Comparison of ENCODE assay signal across 8 cellular contexts in the genomic region with DNA sequence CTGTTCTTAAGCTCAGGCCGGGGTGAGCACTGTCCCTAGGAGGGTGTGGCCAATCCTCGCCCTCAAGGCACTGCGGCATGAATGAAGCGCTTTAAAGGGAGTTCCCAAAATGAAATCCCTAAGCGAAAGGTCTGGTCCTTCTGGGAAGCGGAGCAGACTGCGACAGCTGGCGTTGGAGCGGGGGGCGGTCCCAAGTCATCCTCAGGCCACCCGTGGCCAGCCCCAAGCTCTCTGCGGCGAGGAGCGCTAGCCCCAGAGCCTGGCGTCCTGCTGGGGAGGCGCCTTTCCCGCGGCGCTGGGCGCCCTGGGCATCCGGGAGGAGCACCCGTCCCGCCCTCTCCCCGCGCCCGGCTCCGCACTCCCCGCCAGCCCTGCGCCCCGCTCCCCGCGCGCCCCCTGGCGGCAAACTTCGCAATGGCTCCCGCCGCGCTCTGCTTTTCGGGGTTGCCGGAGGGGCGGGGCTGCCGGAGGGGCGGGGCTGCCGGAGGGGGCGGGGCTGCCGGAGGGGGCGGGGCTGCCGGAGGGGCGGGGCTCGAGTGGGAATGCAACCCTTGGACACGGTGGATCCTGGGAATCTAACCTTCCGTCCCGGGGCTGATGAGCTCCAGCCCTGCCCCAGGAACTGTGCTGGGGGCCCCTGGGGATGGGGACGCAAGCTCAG. TPM values are rescaled to one million over a fixed set of nuclear protein-coding genes. Genes with fewer than 3 reads are reported as not detected.
A peak's percentile ranks its signal among the peaks of the same experiment; 100 is the strongest.
DNase-seq lines count a peak whose midpoint lies in the region; ATAC-seq and TF ChIP-seq lines count a peak whose summit lies in the region.

No MANE protein-coding gene starts in this region.

- no peak for TF ChIP-seq EP300 in suprapubic skin (IDR thresholded peaks at IDR 0.05)

- H3K27ac ChIP-seq in suprapubic skin: peak overlapping the region; percentile 34

- H3K4me1 Mint-ChIP-seq in Caco-2 (ENCODE audit: low read depth, unreplicated experiment): no peaks in the 10 kb centered on the region

- peaks cover 12% of the 10 kb centered on the region for H3K9me3 Mint-ChIP-seq in Caco-2 (ENCODE audit: unreplicated experiment)

- no peak for TF ChIP-seq POLR2A in suprapubic skin (IDR thresholded peaks at IDR 0.05)

- no TSS peak for BruUV-seq in Caco-2 (replicated peaks; lab: Mats Ljungman, UMichigan)

- ATAC-seq in GM21576 (IDR thresholded peaks at IDR 0.05; ENCODE audit: unreplicated experiment): peak; percentile 83

- peak; percentile 67 to 68 for TF ChIP-seq CTCF in Caco-2 (IDR thresholded peaks at IDR 0.05; ENCODE audit: insufficient read depth in 1 of 2, low read depth in 1 of 2, low read length in 1 of 2, severe bottlenecking in 1 of 2, unreplicated experiment in 1 of 2)
- peak; percentile 50 to 97 for TF ChIP-seq CTCF in suprapubic skin (IDR thresholded peaks at IDR 0.05)

- peaks cover 7% of the 10 kb centered on the region for H3K27me3 Mint-ChIP-seq in Caco-2 (ENCODE audit: insufficient read depth, unreplicated experiment)

- no peaks in the 10 kb centered on the region for H3K36me3 Mint-ChIP-seq in Caco-2 (ENCODE audit: insufficient read depth, unreplicated experiment)

- H3K27me3 ChIP-seq in Caco-2 (replicated peaks; ENCODE audit: control insufficient read depth, insufficient read depth, low read length) (no peaks in the 10 kb centered on the region), suprapubic skin (no peaks in the 10 kb centered on the region)

- peak overlapping the region; percentile 68 for H3K4me3 ChIP-seq in Caco-2 (ENCODE audit: low read depth, low read length)
- H3K4me3 ChIP-seq in suprapubic skin: peak overlapping the region; percentile 71

- in situ Hi-C loops in SK-MEL-5 (cut with HindIII; ENCODE audit: low pct_unique_long_range_greater_than_20kb, low sequenced_read_pairs): no loop called here

- H3K4me1 ChIP-seq in Caco-2 (0 out of 2 replicates have a peak, but pooled peaks cover 3% of the 10 kb centered on the region), suprapubic skin (peaks cover 23% of the 10 kb centered on the region)

- H3K9me3 ChIP-seq in Caco-2: no peaks in the 10 kb centered on the region
- no peaks in the 10 kb centered on the region for H3K9me3 ChIP-seq in suprapubic skin

- no peak overlapping the region for H3K27ac Mint-ChIP-seq in Caco-2 (ENCODE audit: unreplicated experiment)

- CTCF ChIA-PET in Caco-2 (lab: Charles Lee): interaction anchor here (0.6 to 3.3 kb wide), 30 partner anchors 17 to 1955 kb away, joined by 3 to 58 read pairs (median 4); partner anchors contain the start of genes CEP170B, SIVA1 and ZBTB42

- POLR2A ChIA-PET in Caco-2 (lab: Charles Lee): interaction anchor here (0.5 to 1.4 kb wide), 15 partner anchors 16 to 475 kb away, joined by 3 to 8 read pairs (median 4); partner anchors contain the start of genes BRF1, SIVA1 and ZBTB42

- intact Hi-C loops in Caco-2 (cut with micrococcal nuclease; ENCODE audit: unreplicated experiment): loop anchor here (1.0 kb wide), 2 partner anchors 38 to 58 kb away; no protein-coding TSS in a partner anchor

- 2% methylated on average over 14 of the region's 54 CpGs for WGBS in suprapubic skin

- H3K4me3 Mint-ChIP-seq in Caco-2 (ENCODE audit: unreplicated experiment): peak overlapping the region; percentile 85

- H3K36me3 ChIP-seq in Caco-2 (ENCODE audit: control insufficient read depth, insufficient read depth, low read length) (no peaks in the 10 kb centered on the region), suprapubic skin (no peaks in the 10 kb centered on the region)

- peak; percentile 88 to 95 for DNase-seq in Caco-2
- peak; percentile 89 for DNase-seq in LoVo (ENCODE audit: low spot score)
- peak; percentile 70 for DNase-seq in SK-MEL-5 (ENCODE audit: low read depth, low spot score)
- DNase-seq in activated naive CD4-positive, alpha-beta T cell (lab: John Stamatoyannopoulos, UW): peak; percentile 94 to 98 (median 97)
- peak; percentile 76 for DNase-seq in globus pallidus (ENCODE audit: low spot score)
- peak; percentile 88 for DNase-seq in occipital lobe (lab: John Stamatoyannopoulos, UW)
- peak; percentile 91 to 95 for DNase-seq in suprapubic skin (ENCODE audit: low spot score in 2 of 2)

RNA-seq across cellular contexts. Expression of gene ZBTB42, which starts 25.4 kb away (rescaled TPM):
- total RNA-seq in Caco-2 (2022) (9.1 and 9.7 TPM in 2 replicates), occipital lobe (0.94 TPM), suprapubic skin (1 to 10 TPM; 3.7 to 9.8 (median 7.8) TPM)
- 5.2 and 5.4 TPM in 2 replicates for total RNA-seq in SK-MEL-5 (2014; rRNA removed; shearing (Covaris generic))
- 9.5 and 10.8 TPM in 2 replicates for polyA plus RNA-seq in SK-MEL-5 (2015; cell fraction: cytosol; rRNA removed)
- polyA plus RNA-seq in SK-MEL-5 (2015; cell fraction: nucleus; rRNA removed): 3.6 and 4.9 TPM in 2 replicates

RNA-seq across cellular contexts. Expression of gene AKT1, which starts 30.8 kb away (rescaled TPM):
- total RNA-seq in Caco-2 (2022) (110 and 111 TPM in 2 replicates), occipital lobe (102 TPM), suprapubic skin (10 to 100 TPM; 63.1 to 77.6 (median 70.4) TPM)
- 108 and 119 TPM in 2 replicates for total RNA-seq in SK-MEL-5 (2014; rRNA removed; shearing (Covaris generic))
- polyA plus RNA-seq in SK-MEL-5 (2015; cell fraction: cytosol; rRNA removed): 154 and 163 TPM in 2 replicates
- polyA plus RNA-seq in SK-MEL-5 (2015; cell fraction: nucleus; rRNA removed): 363 and 380 TPM in 2 replicates

RNA-seq across cellular contexts. Expression of gene CEP170B, which starts 38.7 kb away (rescaled TPM):
- total RNA-seq in Caco-2 (2022) (31.6 and 32.0 TPM in 2 replicates), occipital lobe (22.8 TPM), suprapubic skin (10 to 100 TPM; 53.3 to 70.1 (median 60.4) TPM)
- 20.2 and 20.4 TPM in 2 replicates for total RNA-seq in SK-MEL-5 (2014; rRNA removed; shearing (Covaris generic))
- 39.4 and 52.5 TPM in 2 replicates for polyA plus RNA-seq in SK-MEL-5 (2015; cell fraction: cytosol; rRNA removed)
- 97.4 and 98.1 TPM in 2 replicates for polyA plus RNA-seq in SK-MEL-5 (2015; cell fraction: nucleus; rRNA removed)

Comparison
In these comparisons a context has a peak if more than half of its experiments do, and no peak if none do; other contexts are left out.
1. Peak in every context shown above with its lines: DNase-seq, ATAC-seq, H3K4me3 ChIP-seq and H3K27ac ChIP-seq.